Comparison of ENCODE assay signal across 25 cellular contexts in the genomic region with DNA sequence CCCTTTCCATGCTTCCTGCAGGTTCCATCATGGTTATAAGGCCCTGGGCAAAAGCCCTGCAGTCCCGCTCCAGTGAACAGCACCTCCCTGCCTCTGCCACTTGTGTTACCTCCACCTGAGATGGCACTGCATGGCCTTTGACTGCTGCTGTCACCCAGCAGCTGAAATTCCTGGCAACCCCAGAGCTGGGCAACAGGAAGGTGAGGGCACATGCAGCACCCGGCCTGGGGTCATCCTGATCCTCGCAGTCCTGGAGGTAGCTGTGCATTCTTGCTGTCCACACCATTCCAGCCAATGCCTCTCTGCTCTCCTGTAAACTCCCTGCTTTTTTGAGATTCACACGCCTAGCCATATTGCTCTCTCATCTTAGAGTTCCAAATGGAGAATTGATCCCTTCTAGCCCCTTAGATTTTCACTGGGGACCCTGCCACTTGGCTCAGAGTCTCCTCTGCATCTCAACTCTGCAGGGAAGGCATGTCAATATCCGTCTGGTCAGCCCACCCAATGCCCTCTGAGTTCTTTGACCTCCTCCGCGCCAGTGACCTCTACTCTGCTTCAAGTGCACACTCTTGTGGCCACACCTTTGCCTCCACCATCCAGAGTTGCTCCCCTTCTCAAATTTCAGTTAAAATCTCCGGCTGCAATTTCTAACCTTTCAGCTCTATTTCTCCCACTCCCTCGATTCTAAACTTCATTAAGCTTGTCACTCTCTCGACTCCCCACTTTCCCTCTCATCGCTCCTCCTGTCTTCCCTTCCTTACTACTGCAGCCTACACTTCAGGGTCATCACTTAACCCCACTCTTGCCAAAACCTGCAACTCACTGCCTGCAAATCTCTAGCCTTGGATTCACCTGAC.
DNase-seq lines count a peak whose midpoint lies in the region; ATAC-seq and TF ChIP-seq lines count a peak whose summit lies in the region.
"Had no signal": no experiment of that assay in that cellular context is flagged by ENCODE, and none has a peak within 500 bp of the region (broad histone marks: within the 10 kb centered on the region; RNA-seq: fewer than 3 reads in every experiment).

No MANE protein-coding gene starts in this region.

- H3K9me3 Mint-ChIP-seq in WTC11 (no peaks in the 10 kb centered on the region), naive B cell (no peaks in the 10 kb centered on the region), glutamatergic neuron (ENCODE audit: unreplicated experiment) (no peaks in the 10 kb centered on the region)
- H3K9me3 Mint-ChIP-seq: activated CD4-positive, alpha-beta memory T cell treated with anti-CD3 and anti-CD28 coated beads for 36 hours; activated naive CD4-positive, alpha-beta T cell treated with anti-CD3 and anti-CD28 coated beads, Interleukin-2, amount 50 U/mL, for 24 hours; mesothelial cell of epicardium; naive thymus-derived CD8-positive, alpha-beta T cell had no signal

- H3K27ac Mint-ChIP-seq in WTC11 (peak overlapping the region; percentile 8; the same call in 1 of the 2 replicates), naive B cell (peak overlapping the region in 4 of 6 donors; percentile 38 to 60 (median 45)), glutamatergic neuron (ENCODE audit: unreplicated experiment) (no peak overlapping the region)
- H3K27ac Mint-ChIP-seq: activated CD4-positive, alpha-beta memory T cell treated with anti-CD3 and anti-CD28 coated beads for 36 hours; activated naive CD4-positive, alpha-beta T cell treated with anti-CD3 and anti-CD28 coated beads, Interleukin-2, amount 50 U/mL, for 24 hours; mesothelial cell of epicardium had no signal

- no peaks in the 10 kb centered on the region for H3K27me3 ChIP-seq in left ventricle myocardium inferior (ENCODE audit: low read depth)
- H3K27me3 ChIP-seq: BLaER1, gastrocnemius medialis, MG63, ovary, SJCRH30 had no signal

- intact Hi-C loops in left ventricle myocardium inferior (cut with micrococcal nuclease) (no loop called here), left cardiac atrium (cut with DNase I) (no loop called here)

- H3K4me3 ChIP-seq in left ventricle myocardium inferior = no peak overlapping the region
- H3K4me3 ChIP-seq: BLaER1, gastrocnemius medialis, GM12878, MG63, ovary, SJCRH30 had no signal

- no peak overlapping the region for H3K4me3 Mint-ChIP-seq in WTC11
- no peak overlapping the region for H3K4me3 Mint-ChIP-seq in naive B cell
- H3K4me3 Mint-ChIP-seq in glutamatergic neuron (ENCODE audit: unreplicated experiment) = no peak overlapping the region
- H3K4me3 Mint-ChIP-seq: activated CD4-positive, alpha-beta memory T cell treated with anti-CD3 and anti-CD28 coated beads for 36 hours; activated naive CD4-positive, alpha-beta T cell treated with anti-CD3 and anti-CD28 coated beads, Interleukin-2, amount 50 U/mL, for 24 hours; mesothelial cell of epicardium; naive thymus-derived CD8-positive, alpha-beta T cell had no signal

- peaks cover 79% of the 10 kb centered on the region for H3K4me1 ChIP-seq in left ventricle myocardium inferior
- H3K4me1 ChIP-seq: SJCRH30 had no signal

- POLR2A ChIA-PET in WTC11 (lab: Charles Lee) = no interaction called here

- H3K9me3 ChIP-seq in left ventricle myocardium inferior (replicated peaks) = no peaks in the 10 kb centered on the region
- H3K9me3 ChIP-seq: BLaER1, gastrocnemius medialis, MG63, ovary, SJCRH30 had no signal

- CTCF ChIA-PET in WTC11 (lab: Charles Lee) = interaction anchor here (0.7 to 1.3 kb wide), 10 partner anchors 9 to 73 kb away, joined by 3 to 8 read pairs (median 4); no protein-coding TSS in a partner anchor

- no peaks in the 10 kb centered on the region; the same call in 1 of the 2 replicates for H3K36me3 Mint-ChIP-seq in WTC11
- H3K36me3 Mint-ChIP-seq in naive B cell = peaks cover 20 to 39% of the 10 kb centered on the region in 2 donors
- peaks cover 7% of the 10 kb centered on the region for H3K36me3 Mint-ChIP-seq in glutamatergic neuron (ENCODE audit: unreplicated experiment)

- no peak for DNase-seq in left ventricle myocardium inferior
- no peak for DNase-seq in left cardiac atrium
- DNase-seq in WTC11 (ENCODE audit: low spot score) = no peak
- DNase-seq in naive B cell = no peak
- DNase-seq in glutamatergic neuron = no peak
- DNase-seq in NCI-H1048 (lab: John Stamatoyannopoulos, UW) = no peak
- DNase-seq in SK-N-DZ (ENCODE audit: low spot score) = no peak
- DNase-seq: activated CD4-positive, alpha-beta memory T cell treated with anti-CD3 and anti-CD28 coated beads for 36 hours; activated CD4-positive, CD25-positive, alpha-beta regulatory T cell treated with anti-CD3 and anti-CD28 coated beads, Interleukin-2, amount 50 U/mL, for 72 hours; activated CD8-positive, alpha-beta memory T cell treated with anti-CD3 and anti-CD28 coated beads, Interleukin-2, amount 50 U/mL, for 48 hours; gastrocnemius medialis; hippocampal formation; KBM-7; MG63; naive thymus-derived CD8-positive, alpha-beta T cell; NCI-H2081 treated with DMSO at 0.1 percent for 48 hours; NCI-H446 treated with DMSO at 0.1 percent for 48 hours; ovary; SJCRH30; stimulated activated CD4-positive, alpha-beta T cell treated with anti-CD3 and anti-CD28 coated beads, Interleukin-2, amount 100 ng/mL, for 48 hours; trophoblast cell had no signal

- no peaks in the 10 kb centered on the region for H3K36me3 ChIP-seq in left ventricle myocardium inferior
- H3K36me3 ChIP-seq: gastrocnemius medialis, MG63, ovary, SJCRH30 had no signal

- H3K27me3 Mint-ChIP-seq in WTC11 (ENCODE audit: low read depth) (no peaks in the 10 kb centered on the region), naive B cell (no peaks in the 10 kb centered on the region), glutamatergic neuron (ENCODE audit: unreplicated experiment) (peaks cover 10% of the 10 kb centered on the region)
- H3K27me3 Mint-ChIP-seq: activated CD4-positive, alpha-beta memory T cell treated with anti-CD3 and anti-CD28 coated beads for 36 hours; activated naive CD4-positive, alpha-beta T cell treated with anti-CD3 and anti-CD28 coated beads, Interleukin-2, amount 50 U/mL, for 24 hours; naive thymus-derived CD8-positive, alpha-beta T cell had no signal

- H3K4me1 Mint-ChIP-seq in WTC11 (peaks cover 13% of the 10 kb centered on the region), naive B cell (peaks cover 0 to 30% (median 16%) of the 10 kb centered on the region in 3 donors), glutamatergic neuron (ENCODE audit: low read depth, unreplicated experiment) (peaks cover 17% of the 10 kb centered on the region)

- no peak for TF ChIP-seq CTCF in left ventricle myocardium inferior (IDR thresholded peaks at IDR 0.05; ENCODE audit: borderline replicate concordance)
- TF ChIP-seq CTCF in WTC11 (IDR thresholded peaks at IDR 0.05) = no peak
- TF ChIP-seq CTCF in glutamatergic neuron (IDR thresholded peaks at IDR 0.05; ENCODE audit: partially characterized antibody, unreplicated experiment) = no peak

- ATAC-seq in left cardiac atrium (no peak), WTC11 (peak; percentile 68), naive B cell (ENCODE audit: low read depth in 2 of 2) (no peak)
- ATAC-seq: GM12878; naive thymus-derived CD8-positive, alpha-beta T cell had no signal

- peak overlapping the region; percentile 21 for H3K27ac ChIP-seq in left ventricle myocardium inferior (replicated peaks)
- H3K27ac ChIP-seq: BLaER1, ovary, SJCRH30 had no signal

TF ChIP-seq in WTC11, 78 proteins besides CTCF, POLR2A, EP300 and RAD21:
- TF ChIP-seq TEAD4 (CRISPR knock-in tag; IDR thresholded peaks at IDR 0.05) = no peak
- TF ChIP-seq, protein P1, sequence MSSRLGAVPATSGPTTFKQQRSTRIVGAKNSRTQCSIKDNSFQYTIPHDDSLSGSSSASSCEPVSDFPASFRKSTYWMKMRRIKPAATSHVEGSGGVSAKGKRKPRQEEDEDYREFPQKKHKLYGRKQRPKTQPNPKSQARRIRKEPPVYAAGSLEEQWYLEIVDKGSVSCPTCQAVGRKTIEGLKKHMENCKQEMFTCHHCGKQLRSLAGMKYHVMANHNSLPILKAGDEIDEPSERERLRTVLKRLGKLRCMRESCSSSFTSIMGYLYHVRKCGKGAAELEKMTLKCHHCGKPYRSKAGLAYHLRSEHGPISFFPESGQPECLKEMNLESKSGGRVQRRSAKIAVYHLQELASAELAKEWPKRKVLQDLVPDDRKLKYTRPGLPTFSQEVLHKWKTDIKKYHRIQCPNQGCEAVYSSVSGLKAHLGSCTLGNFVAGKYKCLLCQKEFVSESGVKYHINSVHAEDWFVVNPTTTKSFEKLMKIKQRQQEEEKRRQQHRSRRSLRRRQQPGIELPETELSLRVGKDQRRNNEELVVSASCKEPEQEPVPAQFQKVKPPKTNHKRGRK (CRISPR knock-in tag; IDR thresholded peaks at IDR 0.05; ENCODE audit: borderline replicate concordance) = no peak
- TF ChIP-seq, protein P2, sequence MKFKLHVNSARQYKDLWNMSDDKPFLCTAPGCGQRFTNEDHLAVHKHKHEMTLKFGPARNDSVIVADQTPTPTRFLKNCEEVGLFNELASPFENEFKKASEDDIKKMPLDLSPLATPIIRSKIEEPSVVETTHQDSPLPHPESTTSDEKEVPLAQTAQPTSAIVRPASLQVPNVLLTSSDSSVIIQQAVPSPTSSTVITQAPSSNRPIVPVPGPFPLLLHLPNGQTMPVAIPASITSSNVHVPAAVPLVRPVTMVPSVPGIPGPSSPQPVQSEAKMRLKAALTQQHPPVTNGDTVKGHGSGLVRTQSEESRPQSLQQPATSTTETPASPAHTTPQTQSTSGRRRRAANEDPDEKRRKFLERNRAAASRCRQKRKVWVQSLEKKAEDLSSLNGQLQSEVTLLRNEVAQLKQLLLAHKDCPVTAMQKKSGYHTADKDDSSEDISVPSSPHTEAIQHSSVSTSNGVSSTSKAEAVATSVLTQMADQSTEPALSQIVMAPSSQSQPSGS (CRISPR knock-in tag; IDR thresholded peaks at IDR 0.05; ENCODE audit: borderline replicate concordance, low read depth) = no peak
- TF ChIP-seq, protein P3, sequence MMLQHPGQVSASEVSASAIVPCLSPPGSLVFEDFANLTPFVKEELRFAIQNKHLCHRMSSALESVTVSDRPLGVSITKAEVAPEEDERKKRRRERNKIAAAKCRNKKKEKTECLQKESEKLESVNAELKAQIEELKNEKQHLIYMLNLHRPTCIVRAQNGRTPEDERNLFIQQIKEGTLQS (CRISPR knock-in tag; conservative IDR thresholded peaks at IDR 0.05) = no peak
- no peak for TF ChIP-seq ZNF671 (CRISPR knock-in tag; IDR thresholded peaks at IDR 0.05)
- no peak for TF ChIP-seq CREB1 (CRISPR knock-in tag; IDR thresholded peaks at IDR 0.05)
TF ChIP-seq in WTC11: peak in this region for 0.
